Comparison of ENCODE assay signal across 8 cellular contexts in the genomic region with DNA sequence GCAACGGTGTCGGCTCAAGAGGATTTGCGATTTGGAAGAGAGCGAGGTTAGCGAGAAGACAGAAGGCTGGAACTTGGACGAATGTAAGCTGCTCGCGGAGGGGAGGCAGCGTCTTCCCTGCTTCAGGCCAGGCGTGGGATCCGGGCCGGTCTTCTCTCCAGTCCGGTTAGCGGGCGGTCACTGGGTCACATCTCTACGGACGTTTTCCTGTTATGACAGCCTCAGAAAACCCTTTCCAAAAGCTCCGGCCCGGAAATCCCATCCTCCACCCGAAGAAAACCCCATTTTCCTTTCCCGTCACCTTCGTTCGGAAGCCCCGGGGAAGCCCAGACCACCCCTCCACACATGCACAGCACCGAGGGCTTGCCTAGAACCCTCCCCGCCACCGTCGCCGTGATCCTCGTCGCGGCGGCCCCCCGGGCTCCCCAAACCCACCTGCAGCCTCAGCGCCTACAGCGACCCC. TPM values are rescaled to one million over a fixed set of nuclear protein-coding genes. Genes with fewer than 3 reads are reported as not detected.
DNase-seq lines count a peak whose midpoint lies in the region; ATAC-seq, FAIRE-seq and TF ChIP-seq lines count a peak whose summit lies in the region.

No MANE protein-coding gene starts in this region.

- peak; percentile 16 for ATAC-seq in GM21723 (IDR thresholded peaks at IDR 0.05; ENCODE audit: unreplicated experiment)

- WGBS in stomach, 5 donors, result 0 to 1% (median 1%) methylated on average over 34 to 36 of the region's 36 CpGs

- TF ChIP-seq CTCF in bronchial epithelial cell (IDR thresholded peaks at IDR 0.05; ENCODE audit: insufficient read depth, low read length, severe bottlenecking), result no peak
- TF ChIP-seq CTCF in stomach (IDR thresholded peaks at IDR 0.05), result no peak

- FAIRE-seq in bronchial epithelial cell (lab: Jason Lieb, UNC), result no peak

- H3K27me3 ChIP-seq in bronchial epithelial cell (ENCODE audit: control insufficient read depth, insufficient read depth, low read length), result no peaks in the 10 kb centered on the region
- H3K27me3 ChIP-seq in layer of hippocampus (ENCODE audit: control insufficient read depth, insufficient read depth, low read length), result no peaks in the 10 kb centered on the region
- no peaks in the 10 kb centered on the region for H3K27me3 ChIP-seq in stomach

- H3K9me3 ChIP-seq in stomach, result no peaks in the 10 kb centered on the region

- intact Hi-C loops in stomach (cut with DNase I; ENCODE audit: low total_unique reads), result no loop called here

- H3K4me1 ChIP-seq in stomach, result peaks cover 26 to 75% (median 47%) of the 10 kb centered on the region in 4 donors

- no peak for TF ChIP-seq POLR2A in stomach (IDR thresholded peaks at IDR 0.05)

- peak overlapping the region; percentile 93 for H3K27ac ChIP-seq in layer of hippocampus (ENCODE audit: low read depth, low read length)
- H3K27ac ChIP-seq in stomach, result peak overlapping the region; percentile 92 to 98 (median 94)

- peaks cover 2% of the 10 kb centered on the region for H3K36me3 ChIP-seq in bronchial epithelial cell (ENCODE audit: control insufficient read depth, insufficient read depth, low read length)
- H3K36me3 ChIP-seq in stomach, result peaks cover 0 to 36% (median 25%) of the 10 kb centered on the region in 4 donors

- DNase-seq in NCI-H1417 (lab: John Stamatoyannopoulos, UW), result peak; percentile 30 to 87 (median 83)
- DNase-seq in NCI-H1417 treated with DMSO at 0.1 percent for 48 hours (lab: John Stamatoyannopoulos, UW), result no peak
- peak; percentile 37 for DNase-seq in NAMALWA (ENCODE audit: low spot score)
- DNase-seq in bronchial epithelial cell (ENCODE audit: low read depth), result peak; percentile 18
- peak; percentile 39 for DNase-seq in stomach
- no peak for DNase-seq in OCI-M2 (lab: John Stamatoyannopoulos, UW; ENCODE audit: unreplicated experiment)

- no peak for TF ChIP-seq EP300 in stomach (IDR thresholded peaks at IDR 0.05)

- peak overlapping the region; percentile 76 for H3K4me3 ChIP-seq in bronchial epithelial cell (ENCODE audit: low read depth, low read length)
- peak overlapping the region; percentile 82 to 93 (median 89) for H3K4me3 ChIP-seq in stomach

RNA-seq across cellular contexts. Expression of a gene that starts 0.3 kb away (rescaled TPM):
- total RNA-seq in bronchial epithelial cell (60.8 and 151 TPM in 2 replicates), stomach (100 to 1,000 TPM in 4 of 5 donors, 10 to 100 TPM in 1; 22.2 to 517 (median 230) TPM)
- 1,000 to 10,000 TPM in 1 of 3 donors, 100 to 1,000 TPM in 2; 801 to 1,152 (median 912) TPM for polyA plus RNA-seq in stomach

RNA-seq across cellular contexts. Expression of a gene that starts 0.5 kb away (rescaled TPM):
- total RNA-seq in bronchial epithelial cell (33.4 and 35.3 TPM in 2 replicates), stomach (10 to 100 TPM in 3 of 5 donors, 1 to 10 TPM in 2; 5.8 to 36.6 (median 24.3) TPM)
- polyA plus RNA-seq in stomach, result 1 to 10 TPM; 5.5 to 8.3 (median 7.2) TPM

RNA-seq across cellular contexts. Expression of a gene that starts 14.9 kb away (rescaled TPM):
- total RNA-seq in bronchial epithelial cell (34.2 and 67.0 TPM in 2 replicates), stomach (100 to 1,000 TPM in 1 of 5 donors, 10 to 100 TPM in 3, 1 to 10 TPM in 1; 4.5 to 229 (median 31.6) TPM)
- 10 to 100 TPM; 11.7 to 36.8 (median 18.7) TPM for polyA plus RNA-seq in stomach

Comparison
In these comparisons a context has a peak if more than half of its experiments do, and no peak if none do; other contexts are left out.
1. DNase-seq: peak in NCI-H1417 (3 of 3), NAMALWA (single experiment), bronchial epithelial cell (single experiment) and stomach (single experiment); none in NCI-H1417 treated with DMSO at 0.1 percent for 48 hours (single experiment) and OCI-M2 (single experiment).